ENCODE assay signal across 15 cellular contexts in the genomic region with DNA sequence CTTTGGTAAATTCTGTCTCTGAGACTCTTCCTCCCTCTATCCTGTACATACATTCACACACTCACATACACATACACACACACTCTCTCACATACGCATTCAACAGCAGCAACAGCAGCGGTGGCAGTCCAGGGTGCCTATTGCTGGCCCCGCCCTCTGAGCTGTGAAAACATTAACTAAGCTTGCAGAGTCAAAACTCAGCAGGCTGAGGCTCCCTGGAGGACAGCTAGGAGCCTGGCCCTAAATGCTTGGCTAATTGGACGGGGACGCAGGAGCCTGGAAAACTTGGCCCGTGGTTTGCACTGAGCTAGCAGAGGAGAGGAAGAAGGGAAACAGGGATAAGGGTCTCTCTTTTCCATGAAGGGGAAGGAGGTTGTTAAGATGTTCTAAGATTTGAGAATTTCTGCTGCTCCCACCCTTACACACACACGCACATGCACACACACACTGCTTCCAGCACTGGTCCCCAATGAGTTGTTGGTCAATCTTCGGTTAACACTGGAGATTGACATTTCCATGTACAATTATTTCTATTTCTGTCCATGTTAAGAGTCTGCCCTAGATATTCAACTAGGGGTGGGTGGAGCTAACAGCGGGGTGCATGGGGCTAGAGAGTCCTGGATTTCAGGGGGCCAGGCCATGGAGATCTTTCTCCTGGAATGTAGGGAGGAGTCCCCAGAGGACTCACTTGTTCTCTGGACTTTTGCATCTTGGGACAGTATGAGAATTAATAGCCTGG.
DNase-seq lines count a peak whose midpoint lies in the region; ATAC-seq and TF ChIP-seq lines count a peak whose summit lies in the region.
"Had no signal": no experiment of that assay in that cellular context is flagged by ENCODE, and none has a peak within 500 bp of the region (broad histone marks: within the 10 kb centered on the region; RNA-seq: fewer than 3 reads in every experiment).

No MANE protein-coding gene starts in this region.

- H3K36me3 ChIP-seq in neural progenitor cell = no peaks in the 10 kb centered on the region
- H3K36me3 ChIP-seq: adrenal gland, HAP-1 had no signal

- H3K9ac ChIP-seq in neural progenitor cell = no peak overlapping the region

- no peaks in the 10 kb centered on the region for H3K9me3 ChIP-seq in neural progenitor cell (ENCODE audit: low read depth)
- H3K9me3 ChIP-seq: adrenal gland, HAP-1 had no signal

- no peak overlapping the region for H3K27ac Mint-ChIP-seq in neural progenitor cell
- H3K27ac Mint-ChIP-seq: naive thymus-derived CD4-positive, alpha-beta T cell had no signal

- peaks cover 32% of the 10 kb centered on the region for H3F3A ChIP-seq in neural progenitor cell (ENCODE audit: low read depth)

- no peaks in the 10 kb centered on the region for H3K9me3 Mint-ChIP-seq in neural progenitor cell
- H3K9me3 Mint-ChIP-seq: naive thymus-derived CD4-positive, alpha-beta T cell had no signal

- in situ Hi-C loops in Caki2 (cut with HindIII; ENCODE audit: low pct_unique_long_range_greater_than_20kb, low sequenced_read_pairs) = no loop called here

- H3K4me1 Mint-ChIP-seq in neural progenitor cell = peaks cover 19% of the 10 kb centered on the region
- H3K4me1 Mint-ChIP-seq: naive thymus-derived CD4-positive, alpha-beta T cell had no signal

- H3K27me3 Mint-ChIP-seq in neural progenitor cell (ENCODE audit: insufficient read depth, low read depth) = peaks cover 5% of the 10 kb centered on the region

- no peak overlapping the region for H2AFZ ChIP-seq in neural progenitor cell (replicated peaks)

- intact Hi-C loops in left cardiac atrium (cut with DNase I) = no loop called here

- H3K79me2 ChIP-seq in neural progenitor cell (ENCODE audit: low read depth) = no peaks in the 10 kb centered on the region

- no peaks in the 10 kb centered on the region for H4K20me1 ChIP-seq in neural progenitor cell (ENCODE audit: low read depth)

- DNase-seq in Caki2 (ENCODE audit: low read depth) (peak; percentile 14), NCI-H2107 treated with DMSO at 0.1 percent for 48 hours (lab: John Stamatoyannopoulos, UW; ENCODE audit: unreplicated experiment) (peak; percentile 39), left cardiac atrium (no peak), neural progenitor cell (ENCODE audit: low spot score) (peak; percentile 34), 8988T (no peak), SW 1271 (lab: John Stamatoyannopoulos, UW) (no peak)
- no peak for DNase-seq in stimulated activated CD8-positive, alpha-beta memory T cell treated with anti-CD3 and anti-CD28 coated beads, Interleukin-4, amount 100 ng/mL, for 48 hours
- DNase-seq: activated CD4-positive, CD25-positive, alpha-beta regulatory T cell treated with anti-CD3 and anti-CD28 coated beads, Interleukin-2, amount 50 U/mL, for 72 hours; activated T-cell treated with anti-CD3 and anti-CD28 coated beads for 4 hours; adrenal gland; IMR-90; naive thymus-derived CD4-positive, alpha-beta T cell; NCI-H1694 treated with DMSO at 0.1 percent for 48 hours had no signal

- H3K27me3 ChIP-seq in neural progenitor cell = no peaks in the 10 kb centered on the region
- H3K27me3 ChIP-seq: adrenal gland had no signal

- peaks cover 48% of the 10 kb centered on the region for H3K4me1 ChIP-seq in neural progenitor cell
- H3K4me1 ChIP-seq: adrenal gland, HAP-1 had no signal

- ATAC-seq in left cardiac atrium = peak; percentile 21 to 73
- no peak for ATAC-seq in HG02884 (IDR thresholded peaks at IDR 0.05; ENCODE audit: unreplicated experiment)

- no peaks in the 10 kb centered on the region for H3K36me3 Mint-ChIP-seq in neural progenitor cell
- H3K36me3 Mint-ChIP-seq: naive thymus-derived CD4-positive, alpha-beta T cell had no signal

- H3K4me3 Mint-ChIP-seq in neural progenitor cell = no peak overlapping the region
- H3K4me3 Mint-ChIP-seq: naive thymus-derived CD4-positive, alpha-beta T cell had no signal

- no peak for TF ChIP-seq CTCF in neural progenitor cell (IDR thresholded peaks at IDR 0.05)

- no peak overlapping the region for H3K27ac ChIP-seq in neural progenitor cell
- H3K27ac ChIP-seq: adrenal gland had no signal

- H3K4me3 ChIP-seq in neural progenitor cell = no peak overlapping the region
- H3K4me3 ChIP-seq: adrenal gland, HAP-1 had no signal

- peak overlapping the region; percentile 45 for H3K4me2 ChIP-seq in neural progenitor cell

Comparison
In these comparisons a context has a peak if more than half of its experiments do, and no peak if none do; other contexts are left out.
1. DNase-seq: peak in Caki2 (single experiment), NCI-H2107 treated with DMSO at 0.1 percent for 48 hours (single experiment) and neural progenitor cell (single experiment); none in left cardiac atrium (single experiment), 8988T (single experiment), SW 1271 (0 of 2) and stimulated activated CD8-positive, alpha-beta memory T cell treated with anti-CD3 and anti-CD28 coated beads, Interleukin-4, amount 100 ng/mL, for 48 hours (single experiment).